ENCODE assay signal across 27 cellular contexts in the genomic region with DNA sequence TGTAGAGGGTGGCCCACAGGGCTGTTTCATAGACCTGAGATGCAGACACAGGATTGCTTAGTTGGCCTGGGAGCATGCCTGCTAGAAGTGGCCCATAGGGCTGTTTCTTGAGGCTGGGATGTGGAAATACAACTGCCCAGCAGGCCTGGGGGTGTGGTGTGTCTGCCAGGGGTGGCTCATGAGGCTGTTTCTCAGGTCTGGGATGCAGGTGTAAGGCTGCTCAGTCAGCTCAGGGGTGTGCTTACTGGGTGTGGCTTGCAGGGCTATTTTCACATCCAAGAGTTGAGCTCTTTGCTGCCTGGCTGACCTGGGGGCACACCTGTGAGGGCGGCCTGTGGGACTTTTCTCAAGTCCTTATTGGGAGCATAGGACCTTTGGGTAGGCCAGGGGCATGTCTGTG.
"Had no signal": no experiment of that assay in that cellular context is flagged by ENCODE, and none has a peak within 500 bp of the region (broad histone marks: within the 10 kb centered on the region; RNA-seq: fewer than 3 reads in every experiment).

No MANE protein-coding gene starts in this region.

- H3K9me3 ChIP-seq: body of pancreas, ovary, right lobe of liver had no signal

- H3K4me3 ChIP-seq: body of pancreas, cardiac muscle cell, gastrocnemius medialis, ovary, right lobe of liver had no signal

- H3K27me3 Mint-ChIP-seq: activated naive CD8-positive, alpha-beta T cell; progenitor cell of endocrine pancreas; stimulated activated naive CD8-positive, alpha-beta T cell treated with anti-CD3 and anti-CD28 coated beads, Interleukin-15, Interleukin-2, amounts not matched to agents 100 ng/mL and 50 ng/mL, for 24 hours; T-cell had no signal

- H3K27me3 ChIP-seq: body of pancreas, cardiac muscle cell, gastrocnemius medialis, ovary, right lobe of liver had no signal

- FAIRE-seq: islet of Langerhans had no signal

- H3K27ac Mint-ChIP-seq: activated naive CD8-positive, alpha-beta T cell; effector memory CD8-positive, alpha-beta T cell; naive B cell; nephron progenitor cell; stimulated activated effector memory CD8-positive, alpha-beta T cell treated with anti-CD3 and anti-CD28 coated beads, Interleukin-12 subunit alpha, Interleukin-12 subunit beta, amount 100 ng/mL, for 72 hours; stimulated activated naive CD8-positive, alpha-beta T cell treated with anti-CD3 and anti-CD28 coated beads, Interleukin-15, Interleukin-2, amounts not matched to agents 100 ng/mL and 50 ng/mL, for 24 hours; T-cell had no signal

- ATAC-seq: body of pancreas; effector memory CD8-positive, alpha-beta T cell; gastrocnemius medialis; right lobe of liver; stimulated activated effector memory CD8-positive, alpha-beta T cell treated with anti-CD3 and anti-CD28 coated beads, Interleukin-12 subunit alpha, Interleukin-12 subunit beta, amount 100 ng/mL, for 72 hours; T-cell had no signal

- H3K36me3 Mint-ChIP-seq: stimulated activated effector memory CD8-positive, alpha-beta T cell treated with anti-CD3 and anti-CD28 coated beads, Interleukin-12 subunit alpha, Interleukin-12 subunit beta, amount 100 ng/mL, for 72 hours had no signal

- H3K4me1 Mint-ChIP-seq: naive B cell; stimulated activated effector memory CD8-positive, alpha-beta T cell treated with anti-CD3 and anti-CD28 coated beads, Interleukin-12 subunit alpha, Interleukin-12 subunit beta, amount 100 ng/mL, for 72 hours; T-cell had no signal

- H3K36me3 ChIP-seq: cardiac muscle cell, gastrocnemius medialis, ovary, right lobe of liver had no signal

- H3K27ac ChIP-seq: body of pancreas, cardiac muscle cell, gastrocnemius medialis, ovary, right lobe of liver had no signal

- H3K4me3 Mint-ChIP-seq: activated naive CD8-positive, alpha-beta T cell; effector memory CD8-positive, alpha-beta T cell; naive B cell; nephron progenitor cell; stimulated activated effector memory CD8-positive, alpha-beta T cell treated with anti-CD3 and anti-CD28 coated beads, Interleukin-12 subunit alpha, Interleukin-12 subunit beta, amount 100 ng/mL, for 72 hours; stimulated activated naive CD8-positive, alpha-beta T cell treated with anti-CD3 and anti-CD28 coated beads, Interleukin-15, Interleukin-2, amounts not matched to agents 100 ng/mL and 50 ng/mL, for 24 hours; T-cell had no signal

- H3K4me1 ChIP-seq: body of pancreas, gastrocnemius medialis, right lobe of liver had no signal

- DNase-seq: activated CD4-positive, alpha-beta T cell treated with anti-CD3 and anti-CD28 coated beads for 4 hours; activated CD4-positive, alpha-beta T cell treated with anti-CD3 and anti-CD28 coated beads, Interleukin-2, amount 50 U/mL, for 4 hours; activated effector memory CD4-positive, alpha-beta T cell treated with Interleukin-2 at 50 U/mL for 16 hours; activated naive CD4-positive, alpha-beta T cell treated with Interleukin-2 at 50 U/mL for 16 hours; activated T-cell treated with anti-CD3 and anti-CD28 coated beads for 4 hours; anterior cingulate cortex; body of pancreas; cortex of kidney; effector memory CD8-positive, alpha-beta T cell; gastrocnemius medialis; glutamatergic neuron; left cardiac atrium; left ventricle myocardium superior; mammary epithelial cell; naive B cell; nephron progenitor cell; ovary; right lobe of liver; stimulated activated CD4-positive, alpha-beta T cell treated with anti-CD3 and anti-CD28 coated beads, Interleukin-12 subunit alpha, Interleukin-12 subunit beta, amount 100 ng/mL, for 4 hours; stimulated activated CD4-positive, alpha-beta T cell treated with anti-CD3 and anti-CD28 coated beads, Interleukin-4, amount 100 ng/mL, for 24 hours; T-cell had no signal
